Comparison of ENCODE assay signal across 11 cellular contexts in the genomic region with DNA sequence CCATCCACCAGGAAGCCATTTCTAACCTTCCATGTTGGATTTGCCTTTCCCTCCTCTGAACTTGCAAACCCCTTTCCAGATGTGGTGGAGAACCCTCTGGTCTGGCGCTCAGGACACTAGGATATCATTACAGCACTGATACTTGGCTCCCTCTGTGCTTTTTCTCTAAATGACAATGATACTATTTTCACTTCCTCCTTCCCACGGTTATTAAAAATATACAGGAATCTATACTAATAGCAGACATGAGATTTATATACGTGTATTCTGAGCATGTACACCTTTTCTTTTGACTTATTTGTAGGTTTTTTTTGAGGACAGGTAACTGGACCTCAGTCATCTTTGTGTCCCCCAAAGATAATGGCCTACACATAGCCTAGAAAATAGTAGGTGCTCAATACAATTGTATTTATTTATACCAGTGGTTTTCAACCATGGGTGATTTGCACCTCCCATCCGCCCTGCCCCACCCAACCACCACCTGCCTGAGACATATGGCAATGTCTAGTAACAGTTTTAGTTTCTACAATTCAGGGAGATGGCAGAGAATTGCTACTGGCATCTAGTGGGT.
DNase-seq lines count a peak whose midpoint lies in the region; ATAC-seq and TF ChIP-seq lines count a peak whose summit lies in the region.
"Had no signal": no experiment of that assay in that cellular context is flagged by ENCODE, and none has a peak within 500 bp of the region (broad histone marks: within the 10 kb centered on the region; RNA-seq: fewer than 3 reads in every experiment).

No MANE protein-coding gene starts in this region.

- CTCF ChIA-PET in GM10248 (lab: Yijun Ruan, JAX) = no interaction called here

- no peaks in the 10 kb centered on the region for H3K36me3 ChIP-seq in lower lobe of right lung

- POLR2A ChIA-PET in GM10248 (lab: Yijun Ruan, JAX) = no interaction called here

- TF ChIP-seq CTCF in GM10248 (IDR thresholded peaks at IDR 0.05; ENCODE audit: control extremely low read depth, extremely low read depth, low read depth, missing control alignments) = no peak
- TF ChIP-seq CTCF in lower lobe of right lung (IDR thresholded peaks at IDR 0.05) = no peak

- peak; percentile 56 for ATAC-seq in GM19324 (IDR thresholded peaks at IDR 0.05; ENCODE audit: low FRiP score, unreplicated experiment)
- peak; percentile 44 for ATAC-seq in HG02763 (IDR thresholded peaks at IDR 0.05; ENCODE audit: unreplicated experiment)
- ATAC-seq in HG03520 (IDR thresholded peaks at IDR 0.05; ENCODE audit: unreplicated experiment) = peak; percentile 50
- ATAC-seq in lower lobe of right lung = no peak

- DNase-seq in GM10248 (ENCODE audit: extremely low spot score) (peak; percentile 33), cerebellar cortex (ENCODE audit: low spot score) (no peak), lower lobe of right lung (no peak), DMS53 treated with DMSO at 0.1 percent for 48 hours (lab: John Stamatoyannopoulos, UW; ENCODE audit: unreplicated experiment) (no peak), mesenteric fat pad (ENCODE audit: low spot score) (no peak)
- DNase-seq: activated CD4-positive, alpha-beta T cell treated with anti-CD3 and anti-CD28 coated beads, Interleukin-2, amount 10 ng/mL, durations not matched to agents 24 days and 14 days; NCI-H1436 treated with DMSO at 0.1 percent for 48 hours had no signal

- intact Hi-C loops in lower lobe of right lung (cut with DNase I) = no loop called here

- H3K27ac ChIP-seq in lower lobe of right lung = no peak overlapping the region
- H3K27ac ChIP-seq: hepatocyte had no signal

- H3K9me3 ChIP-seq in lower lobe of right lung = no peaks in the 10 kb centered on the region

- no peak overlapping the region for H3K4me3 ChIP-seq in lower lobe of right lung
- H3K4me3 ChIP-seq: hepatocyte had no signal

- peaks cover 6% of the 10 kb centered on the region for H3K4me1 ChIP-seq in lower lobe of right lung

- H3K27me3 ChIP-seq in lower lobe of right lung (ENCODE audit: low read depth) = no peaks in the 10 kb centered on the region
- H3K27me3 ChIP-seq: hepatocyte had no signal

Comparison
In these comparisons a context has a peak if more than half of its experiments do, and no peak if none do; other contexts are left out.
1. ATAC-seq: peak in GM19324 (single experiment), HG02763 (single experiment) and HG03520 (single experiment); none in lower lobe of right lung (0 of 2).